8 cellular contexts compared by ENCODE assay signal in genomic region chr6:157823001-157823522, GRCh38. TPM values are rescaled to one million over a fixed set of nuclear protein-coding genes. Genes with fewer than 3 reads are reported as not detected.
A peak's percentile ranks its signal among the peaks of the same experiment; 100 is the strongest.
DNase-seq lines count a peak whose midpoint lies in the region; ATAC-seq, FAIRE-seq and TF ChIP-seq lines count a peak whose summit lies in the region.

Gene SNX9, plus strand, starts transcription at chr6:157823246. Its CDS starts 189 bp downstream, at chr6:157823435.

- H3K36me3 ChIP-seq in HepG2 (replicated peaks in 1 of 2; ENCODE audit: control insufficient read depth in 1 of 2, insufficient read depth in 2 of 2, low read length in 2 of 2), result no peaks in the 10 kb centered on the region

- peak; percentile 46 to 70; a peak in 3 of 4 replicates for TF ChIP-seq POLR2A in HepG2 (IDR thresholded peaks at IDR 0.05; ENCODE audit: insufficient read depth in 1 of 2, low read depth in 2 of 2, low read length in 2 of 2)

- peak within 1 kb of the TSS; percentile 24 for H2AFZ ChIP-seq in HepG2 (ENCODE audit: low read length)

- peak within 1 kb of the TSS; percentile 84 for H3K4me2 ChIP-seq in HepG2 (ENCODE audit: low read depth, low read length)

- 1% methylated on average over 29 of the region's 91 CpGs for WGBS in HepG2 (ENCODE audit: low lambda C conversion rate)

- CTCF ChIA-PET in HepG2 (lab: Yijun Ruan, JAX; ENCODE audit: low intra/inter-chr PET ratio, low total read pairs), result interaction anchor here (1.0 kb wide), 1 partner anchor 67 kb away, joined by 3 read pairs; no protein-coding TSS in a partner anchor

- DNase-seq in NCI-H524 (lab: John Stamatoyannopoulos, UW) (peak; percentile 25 to 69), NCI-H524 treated with DMSO at 0.1 percent for 48 hours (lab: John Stamatoyannopoulos, UW) (no peak), NCI-H2227 treated with DMSO at 0.1 percent for 48 hours (lab: John Stamatoyannopoulos, UW) (peak; percentile 6), dermis blood vessel endothelial cell (peak; percentile 83), HepG2 (ENCODE audit: low spot score) (peak; percentile 54)
- DNase-seq in activated CD4-positive, alpha-beta T cell treated with anti-CD3 and anti-CD28 coated beads, Interleukin-2, amount 50 U/mL, for 1 hour, result peak; percentile 62
- DNase-seq in stimulated activated CD4-positive, alpha-beta T cell treated with anti-CD3 and anti-CD28 coated beads, Interleukin-2, amount 100 ng/mL, for 48 hours, result peak; percentile 53 to 60

- BruUV-seq in HepG2 (replicated peaks; lab: Mats Ljungman, UMichigan), result no TSS peak

- H3K9ac ChIP-seq in HepG2 (ENCODE audit: insufficient read depth, low read depth, low read length), result peak within 1 kb of the TSS; percentile 98

- POLR2A ChIA-PET in HepG2 (lab: Yijun Ruan, JAX), result no interaction called here

- H3K27ac ChIP-seq in HepG2 (ENCODE audit: extremely low read length, insufficient read depth, low read length), result peak within 1 kb of the TSS; percentile 79

- H3K79me2 ChIP-seq in HepG2 (ENCODE audit: insufficient read depth, low read length), result peaks cover 33% of the 10 kb centered on the region

- no peak for FAIRE-seq in HepG2 (lab: Jason Lieb, UNC)

- no peak for TF ChIP-seq CTCF in HepG2 (CRISPR knock-in tag; IDR thresholded peaks at IDR 0.05)

- no peak for TF ChIP-seq EP300 in HepG2 (IDR thresholded peaks at IDR 0.05; ENCODE audit: low read depth in 2 of 2, low read length in 2 of 2)
- TF ChIP-seq EP300 in HepG2 (CRISPR knock-in tag; IDR thresholded peaks at IDR 0.05; ENCODE audit: borderline replicate concordance), result no peak

- peak within 1 kb of the TSS; percentile 95 to 99 (median 98) for H3K4me3 ChIP-seq in HepG2 (replicated peaks in 1 of 3; ENCODE audit: insufficient read depth in 1 of 3, low read depth in 2 of 3, low read length in 3 of 3)

- peak; percentile 49 for TF ChIP-seq RAD21 in HepG2 (CRISPR knock-in tag; IDR thresholded peaks at IDR 0.05)

- peaks cover 4 to 20% of the 10 kb centered on the region in 2 experiments; a peak in 4 of 5 replicates for H3K27me3 ChIP-seq in HepG2 (ENCODE audit: control insufficient read depth in 1 of 2, insufficient read depth in 2 of 2, low read length in 2 of 2)

- no peaks in the 10 kb centered on the region for H3K9me3 ChIP-seq in HepG2 (ENCODE audit: low read length)

- ATAC-seq in HG02884 (IDR thresholded peaks at IDR 0.05; ENCODE audit: unreplicated experiment) (peak; percentile 55), HepG2 (peak; percentile 86)

- in situ Hi-C loops in HepG2 (cut with HindIII; ENCODE audit: extremely low pct_ligation_motif_present, low pct_unique_long_range_greater_than_20kb), result no loop called here

- H3K4me1 ChIP-seq in HepG2 (ENCODE audit: insufficient read depth, low read length), result peaks cover 39% of the 10 kb centered on the region

- intact Hi-C loops in HepG2 (cut with micrococcal nuclease; ENCODE audit: unreplicated experiment), result loop anchor here (5.0 kb wide), 2 partner anchors 49 to 66 kb away; no protein-coding TSS in a partner anchor

- H4K20me1 ChIP-seq in HepG2 (ENCODE audit: insufficient read depth, low read length), result peaks cover 18% of the 10 kb centered on the region; the same call in 1 of the 2 replicates

TF ChIP-seq in HepG2, 621 proteins besides CTCF, POLR2A, EP300 and RAD21 (continues in another document):
- TF ChIP-seq ZNF225 (CRISPR knock-in tag; IDR thresholded peaks at IDR 0.05) (no peak), ZMAT3 (CRISPR knock-in tag; conservative IDR thresholded peaks at IDR 0.05) (peak; percentile 78), KAT7 (CRISPR knock-in tag; IDR thresholded peaks at IDR 0.05; ENCODE audit: borderline replicate concordance) (no peak), ZSCAN9 (CRISPR knock-in tag; IDR thresholded peaks at IDR 0.05; ENCODE audit: borderline replicate concordance) (0 out of 2 replicates have a peak, but pooled peaks have one; percentile 21), ZNF510 (CRISPR knock-in tag; IDR thresholded peaks at IDR 0.05; ENCODE audit: low read depth) (no peak), ZFAT (CRISPR knock-in tag; conservative IDR thresholded peaks at IDR 0.05) (0 out of 2 replicates have a peak, but pooled peaks have one; percentile 14), MED1 (CRISPR knock-in tag; IDR thresholded peaks at IDR 0.05) (no peak; the same call in 1 of the 2 replicates), PAX8 (CRISPR knock-in tag; IDR thresholded peaks at IDR 0.05; ENCODE audit: borderline replicate concordance) (no peak), ARNT2 (CRISPR knock-in tag; IDR thresholded peaks at IDR 0.05; ENCODE audit: low read depth) (peak; percentile 66; the same call in 1 of the 2 replicates), ZNF121 (CRISPR knock-in tag; IDR thresholded peaks at IDR 0.05) (no peak; the same call in 1 of the 2 replicates), MYPOP (CRISPR knock-in tag; IDR thresholded peaks at IDR 0.05) (0 out of 2 replicates have a peak, but pooled peaks have one; percentile 3), KLF12 (CRISPR knock-in tag; IDR thresholded peaks at IDR 0.05; ENCODE audit: borderline replicate concordance) (no peak), MIER2 (CRISPR knock-in tag; IDR thresholded peaks at IDR 0.05) (no peak), ETV5 (CRISPR knock-in tag; IDR thresholded peaks at IDR 0.05; ENCODE audit: borderline replicate concordance) (no peak), ZNF329 (CRISPR knock-in tag; IDR thresholded peaks at IDR 0.05; ENCODE audit: low read depth) (peak; percentile 66), GFI1 (CRISPR knock-in tag; IDR thresholded peaks at IDR 0.05; ENCODE audit: borderline replicate concordance) (no peak), IKZF4 (CRISPR knock-in tag; IDR thresholded peaks at IDR 0.05; ENCODE audit: borderline replicate concordance, low read depth, not compliant biosample characterization) (peak; percentile 75), GABPB1 (CRISPR knock-in tag; IDR thresholded peaks at IDR 0.05) (peak; percentile 62), KDM1A (CRISPR knock-in tag; IDR thresholded peaks at IDR 0.05) (no peak), ZNF383 (CRISPR knock-in tag; IDR thresholded peaks at IDR 0.05; ENCODE audit: borderline replicate concordance) (no peak), SPEN (CRISPR knock-in tag; IDR thresholded peaks at IDR 0.05; ENCODE audit: low read depth) (peak; percentile 33; the same call in 1 of the 2 replicates), BCL6 (CRISPR knock-in tag; IDR thresholded peaks at IDR 0.05) (peak; percentile 64), ZNF879 (CRISPR knock-in tag; IDR thresholded peaks at IDR 0.05) (no peak), NR0B2 (CRISPR knock-in tag; IDR thresholded peaks at IDR 0.05) (no peak; the same call in 1 of the 2 replicates), ZNF841 (CRISPR knock-in tag; IDR thresholded peaks at IDR 0.05; ENCODE audit: borderline replicate concordance) (0 out of 2 replicates have a peak, but pooled peaks have one; percentile 58), ZNF350 (CRISPR knock-in tag; IDR thresholded peaks at IDR 0.05; ENCODE audit: borderline replicate concordance, low read depth) (0 out of 2 replicates have a peak, but pooled peaks have one; percentile 3), ZSCAN12 (CRISPR knock-in tag; IDR thresholded peaks at IDR 0.05) (0 out of 2 replicates have a peak, but pooled peaks have one; percentile 35)

RNA-seq across cellular contexts. Expression of gene SNX9, which starts in this region (rescaled TPM):
- 51.4 and 61.4 TPM in 2 replicates for total RNA-seq in dermis blood vessel endothelial cell
- 21.9 and 27.7 TPM in 2 replicates for total RNA-seq in HepG2 (2016; rRNA removed; fragmentation: Illumina TruSeq; extraction: Trizol)
- total RNA-seq in HepG2 (2016; cell fraction: cytosol; rRNA removed; fragmentation: Illumina TruSeq; extraction: Trizol; ENCODE audit: low read depth), result 3.3 and 3.5 TPM in 2 replicates
- 20.6 and 26.2 TPM in 2 replicates for total RNA-seq in HepG2 (2016; cell fraction: insoluble cytoplasmic fraction; rRNA removed; fragmentation: Illumina TruSeq; extraction: Trizol)
- total RNA-seq in HepG2 (2016; cell fraction: membrane; rRNA removed; fragmentation: Illumina TruSeq; extraction: Trizol), result 11.1 and 12.4 TPM in 2 replicates
- 15.6 and 15.7 TPM in 2 replicates for total RNA-seq in HepG2 (2016; cell fraction: nucleus; rRNA removed; fragmentation: Illumina TruSeq; extraction: Trizol)
- polyA plus RNA-seq in HepG2 (2011; rRNA removed), result 35.2 and 36.0 TPM in 2 replicates
- polyA plus RNA-seq in HepG2 (2011; cell fraction: cytosol; rRNA removed), result 25.8 and 32.1 TPM in 2 replicates
- polyA plus RNA-seq in HepG2 (2011; cell fraction: nucleus; rRNA removed), result 24.9 and 25.2 TPM in 2 replicates
- 29.4 and 32.2 TPM in 2 replicates for polyA plus RNA-seq in HepG2 (2012)
- polyA plus RNA-seq in HepG2 (2016; cell fraction: cytosol; fragmentation: Illumina TruSeq; extraction: Trizol; ENCODE audit: low read depth), result 2.4 and 2.5 TPM in 2 replicates
- polyA plus RNA-seq in HepG2 (2016; cell fraction: insoluble cytoplasmic fraction; fragmentation: Illumina TruSeq; extraction: Trizol; ENCODE audit: low read depth), result 27.0 and 29.7 TPM in 2 replicates
- polyA plus RNA-seq in HepG2 (2016; cell fraction: membrane; fragmentation: Illumina TruSeq; extraction: Trizol; ENCODE audit: low read depth), result 6.8 and 7.3 TPM in 2 replicates
- polyA plus RNA-seq in HepG2 (2016; cell fraction: nucleus; fragmentation: Illumina TruSeq; extraction: Trizol; ENCODE audit: insufficient read depth, low read depth), result 20.8 and 21.2 TPM in 2 replicates
- polyA minus RNA-seq in HepG2 (2011; rRNA and poly(A)+ RNA removed; ENCODE audit: low replicate concordance), result 17.0 and 19.8 TPM in 2 replicates
- 22.7 and 25.5 TPM in 2 replicates for polyA minus RNA-seq in HepG2 (2011; cell fraction: cytosol; rRNA and poly(A)+ RNA removed)
- 26.1 and 28.5 TPM in 2 replicates for polyA minus RNA-seq in HepG2 (2011; cell fraction: nucleus; rRNA and poly(A)+ RNA removed)
